In the genomic region with DNA sequence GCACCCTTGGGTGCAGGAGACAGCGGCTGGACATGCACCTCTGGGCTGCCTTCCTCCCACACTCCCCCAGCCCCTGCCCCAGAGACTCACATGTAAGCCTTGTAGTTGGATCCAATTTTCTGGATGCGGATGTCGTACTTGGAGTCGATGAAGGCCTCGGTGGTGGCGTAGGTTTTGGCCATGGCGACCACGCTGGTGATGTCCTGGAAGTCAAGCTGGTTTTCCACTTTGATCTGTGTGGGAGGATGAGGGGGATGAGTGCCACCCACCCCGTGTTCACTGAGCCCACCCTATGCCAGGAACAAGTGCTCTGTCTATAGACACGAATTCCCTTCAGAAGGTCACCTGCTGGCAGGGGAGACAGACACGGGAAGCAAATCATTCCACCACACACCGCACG, we compare ENCODE assay signal across 26 cellular contexts.
"Had no signal": no experiment of that assay in that cellular context is flagged by ENCODE, and none has a peak within 500 bp of the region (broad histone marks: within the 10 kb centered on the region; RNA-seq: fewer than 3 reads in every experiment).

No MANE protein-coding gene starts in this region.

- ATAC-seq: activated CD4-positive, CD25-positive, alpha-beta regulatory T cell treated with anti-CD3 and anti-CD28 coated beads, Interleukin-2, amount 50 U/mL, for 24 hours; activated CD8-positive, alpha-beta T cell treated with anti-CD3 and anti-CD28 coated beads, Interleukin-2, amount 10 ng/mL, durations not matched to agents 7 days and 5 days; activated naive CD4-positive, alpha-beta T cell treated with anti-CD3 and anti-CD28 coated beads, Interleukin-2, amount 50 U/mL, for 72 hours; activated naive CD8-positive, alpha-beta T cell treated with anti-CD3 and anti-CD28 coated beads, Interleukin-2, amount 50 U/mL, for 24 hours; body of pancreas; Panc1 had no signal

- H3K9me3 ChIP-seq: ascending aorta, body of pancreas, SJSA1 had no signal

- H3K4me1 ChIP-seq: ascending aorta, body of pancreas had no signal

- DNase-seq: activated CD4-positive, alpha-beta T cell treated with anti-CD3 and anti-CD28 coated beads for 4 hours; activated CD8-positive, alpha-beta memory T cell treated with anti-CD3 and anti-CD28 coated beads, Interleukin-2, amount 50 U/mL, for 48 hours; activated CD8-positive, alpha-beta T cell treated with anti-CD3 and anti-CD28 coated beads, Interleukin-2, amount 10 ng/mL, durations not matched to agents 7 days and 5 days; activated naive CD4-positive, alpha-beta T cell treated with Interleukin-2 at 50 U/mL for 16 hours; activated naive CD8-positive, alpha-beta T cell treated with anti-CD3 and anti-CD28 coated beads, Interleukin-2, amount 50 U/mL, for 24 hours; activated T-cell treated with anti-CD3 and anti-CD28 coated beads, Interleukin-2, amount 50 U/mL, for 1 hour; amniotic stem cell; body of pancreas; KG1; MV-4-11; NCI-H1092 treated with DMSO at 0.1 percent for 48 hours; NCI-H1417 treated with DMSO at 0.1 percent for 48 hours; NCI-H1694 treated with DMSO at 0.1 percent for 48 hours; NCI-H2029 treated with DMSO at 0.1 percent for 48 hours; NCI-H345; NCI-H510A; NCI-H69; NK-92 treated with Interleukin-12 subunit alpha and Interleukin-12 subunit beta, amount 100 ng/mL, for 24 hours; OCI-M1; RPMI8226; SHP77 had no signal

- H3K4me3 ChIP-seq: ascending aorta, body of pancreas, SJSA1 had no signal

- H3K36me3 ChIP-seq: ascending aorta, SJSA1 had no signal

- H3K27ac ChIP-seq: ascending aorta, body of pancreas, SJSA1 had no signal

- H3K27me3 ChIP-seq: ascending aorta, body of pancreas, SJSA1 had no signal
